14 cellular contexts compared by ENCODE assay signal in genomic region chr17:56203430-56203829, GRCh38. TPM values are rescaled to one million over a fixed set of nuclear protein-coding genes. Genes with fewer than 3 reads are reported as not detected.
DNase-seq lines count a peak whose midpoint lies in the region; ATAC-seq and TF ChIP-seq lines count a peak whose summit lies in the region.
"Had no signal": no experiment of that assay in that cellular context is flagged by ENCODE, and none has a peak within 500 bp of the region (broad histone marks: within the 10 kb centered on the region; RNA-seq: fewer than 3 reads in every experiment).

No MANE protein-coding gene starts in this region.

- H2AFZ ChIP-seq in MM.1S (ENCODE audit: low read length) (peak overlapping the region; percentile 2; the same call in 1 of the 2 replicates), neuronal stem cell (ENCODE audit: low read length) (peak overlapping the region; percentile 87)

- H2AK5ac ChIP-seq in neuronal stem cell (ENCODE audit: low read depth, low read length), result no peak overlapping the region

- H3K9me3 ChIP-seq in MM.1S (replicated peaks; ENCODE audit: insufficient read depth, low read length), result no peaks in the 10 kb centered on the region
- no peaks in the 10 kb centered on the region for H3K9me3 ChIP-seq in neuronal stem cell (replicated peaks in 1 of 2; ENCODE audit: control insufficient read depth in 2 of 2, insufficient read depth in 1 of 2, low read depth in 1 of 2, low read length in 2 of 2)
- H3K9me3 ChIP-seq: upper lobe of left lung had no signal

- no peak overlapping the region for H2BK5ac ChIP-seq in neuronal stem cell (ENCODE audit: low read length)

- H2BK120ac ChIP-seq in neuronal stem cell (ENCODE audit: low read depth, low read length), result no peak overlapping the region

- H4K91ac ChIP-seq in neuronal stem cell (ENCODE audit: low read depth, low read length, poor library complexity), result no peak overlapping the region

- H2BK12ac ChIP-seq in neuronal stem cell (ENCODE audit: low read length), result no peak overlapping the region

- no peak overlapping the region for H3K4ac ChIP-seq in neuronal stem cell (ENCODE audit: low read length)

- H3K27me3 ChIP-seq in MM.1S (replicated peaks; ENCODE audit: insufficient read depth, low read length) (no peaks in the 10 kb centered on the region), neuronal stem cell (ENCODE audit: control insufficient read depth in 3 of 3, insufficient read depth in 3 of 3, low read depth in 1 of 3, low read length in 3 of 3) (no peaks in the 10 kb centered on the region)
- H3K27me3 ChIP-seq: upper lobe of left lung had no signal

- in situ Hi-C loops in SK-MEL-5 (cut with HindIII; ENCODE audit: low pct_unique_long_range_greater_than_20kb, low sequenced_read_pairs), result no loop called here

- H3K36me3 Mint-ChIP-seq in activated CD4-positive, alpha-beta T cell treated with anti-CD3 and anti-CD28 coated beads for 36 hours (ENCODE audit: low read depth), result no peaks in the 10 kb centered on the region
- no peaks in the 10 kb centered on the region for H3K36me3 Mint-ChIP-seq in natural killer cell
- H3K36me3 Mint-ChIP-seq in activated CD4-positive, alpha-beta T cell treated with anti-CD3 and anti-CD28 coated beads, Interleukin-2, amount 10 ng/mL, durations not matched to agents 7 days and 5 days (ENCODE audit: low read depth), result no peaks in the 10 kb centered on the region
- H3K36me3 Mint-ChIP-seq: natural killer cell treated with Interleukin-12 subunit alpha and Interleukin-12 subunit beta and Interleukin-15 and Interleukin-18, amount 100 ng/mL, for 72 hours had no signal

- H3K23ac ChIP-seq in neuronal stem cell (ENCODE audit: low read depth, low read length, poor library complexity), result no peak overlapping the region

- H3K4me2 ChIP-seq in MM.1S (ENCODE audit: low read depth, low read length) (no peak overlapping the region), neuronal stem cell (ENCODE audit: insufficient read depth, low read length, poor library complexity, severe bottlenecking) (no peak overlapping the region)

- CTCF ChIA-PET in activated CD4-positive, alpha-beta T cell treated with anti-CD3 and anti-CD28 coated beads for 36 hours (lab: Charles Lee), result no interaction called here
- CTCF ChIA-PET in activated CD4-positive, alpha-beta T cell treated with anti-CD3 and anti-CD28 coated beads, Interleukin-2, amount 10 ng/mL, durations not matched to agents 7 days and 5 days (lab: Charles Lee), result no interaction called here

- H3K4me1 ChIP-seq in MM.1S (ENCODE audit: low read length) (peaks cover 10% of the 10 kb centered on the region), neuronal stem cell (ENCODE audit: control insufficient read depth in 2 of 2, insufficient read depth in 1 of 2, low read depth in 1 of 2, low read length in 2 of 2) (no peaks in the 10 kb centered on the region)
- H3K4me1 ChIP-seq: upper lobe of left lung had no signal

- H3K14ac ChIP-seq in neuronal stem cell (ENCODE audit: low read length), result no peak overlapping the region

- H3K27ac Mint-ChIP-seq in activated CD4-positive, alpha-beta T cell treated with anti-CD3 and anti-CD28 coated beads for 36 hours, result peak overlapping the region; percentile 1
- H3K27ac Mint-ChIP-seq in natural killer cell, result no peak overlapping the region
- H3K27ac Mint-ChIP-seq in activated CD4-positive, alpha-beta T cell treated with anti-CD3 and anti-CD28 coated beads, Interleukin-2, amount 10 ng/mL, durations not matched to agents 7 days and 5 days, result no peak overlapping the region
- H3K27ac Mint-ChIP-seq: natural killer cell treated with Interleukin-12 subunit alpha and Interleukin-12 subunit beta and Interleukin-15 and Interleukin-18, amount 100 ng/mL, for 72 hours; T-helper 17 cell had no signal

- no peak for DNase-seq in activated CD4-positive, alpha-beta T cell treated with anti-CD3 and anti-CD28 coated beads for 36 hours
- no peak for DNase-seq in activated CD4-positive, alpha-beta T cell treated with anti-CD3 and anti-CD28 coated beads for 1 hour
- peak; percentile 34 for DNase-seq in MM.1S
- DNase-seq in SK-MEL-5 (ENCODE audit: low read depth, low spot score), result peak; percentile 57
- no peak for DNase-seq in neuronal stem cell (ENCODE audit: low spot score)
- DNase-seq in natural killer cell, result no peak
- DNase-seq in germinal center (ENCODE audit: low spot score), result no peak
- no peak for DNase-seq in activated CD4-positive, alpha-beta T cell treated with anti-CD3 and anti-CD28 coated beads, Interleukin-2, amount 10 ng/mL, durations not matched to agents 7 days and 5 days
- DNase-seq: foreskin fibroblast, GF-D8, T-helper 17 cell, upper lobe of left lung had no signal

- no peaks in the 10 kb centered on the region for H3K9me2 ChIP-seq in MM.1S (replicated peaks; ENCODE audit: insufficient read depth, low read length)

- H3K9ac ChIP-seq in MM.1S (ENCODE audit: low read length), result no peak overlapping the region
- H3K9ac ChIP-seq in neuronal stem cell (ENCODE audit: low read depth, low read length, poor library complexity), result no peak overlapping the region

- H2BK15ac ChIP-seq in neuronal stem cell (ENCODE audit: low read length), result no peak overlapping the region

- H3K4me3 Mint-ChIP-seq in activated CD4-positive, alpha-beta T cell treated with anti-CD3 and anti-CD28 coated beads for 36 hours, result no peak overlapping the region
- H3K4me3 Mint-ChIP-seq in natural killer cell, result no peak overlapping the region
- H3K4me3 Mint-ChIP-seq in activated CD4-positive, alpha-beta T cell treated with anti-CD3 and anti-CD28 coated beads, Interleukin-2, amount 10 ng/mL, durations not matched to agents 7 days and 5 days, result no peak overlapping the region
- H3K4me3 Mint-ChIP-seq: natural killer cell treated with Interleukin-12 subunit alpha and Interleukin-12 subunit beta and Interleukin-15 and Interleukin-18, amount 100 ng/mL, for 72 hours; T-helper 17 cell had no signal

- H3K27me3 Mint-ChIP-seq in activated CD4-positive, alpha-beta T cell treated with anti-CD3 and anti-CD28 coated beads for 36 hours, result peaks cover 2% of the 10 kb centered on the region
- H3K27me3 Mint-ChIP-seq in natural killer cell (ENCODE audit: low read depth in 2 of 2), result no peaks in the 10 kb centered on the region
- no peaks in the 10 kb centered on the region for H3K27me3 Mint-ChIP-seq in activated CD4-positive, alpha-beta T cell treated with anti-CD3 and anti-CD28 coated beads, Interleukin-2, amount 10 ng/mL, durations not matched to agents 7 days and 5 days
- H3K27me3 Mint-ChIP-seq: T-helper 17 cell had no signal

- no peak overlapping the region for H3K18ac ChIP-seq in neuronal stem cell (ENCODE audit: low read length)

- H3K9me3 Mint-ChIP-seq in activated CD4-positive, alpha-beta T cell treated with anti-CD3 and anti-CD28 coated beads for 36 hours (ENCODE audit: low read depth), result peaks cover 3% of the 10 kb centered on the region
- no peaks in the 10 kb centered on the region for H3K9me3 Mint-ChIP-seq in natural killer cell
- H3K9me3 Mint-ChIP-seq in activated CD4-positive, alpha-beta T cell treated with anti-CD3 and anti-CD28 coated beads, Interleukin-2, amount 10 ng/mL, durations not matched to agents 7 days and 5 days, result no peaks in the 10 kb centered on the region

- intact Hi-C loops in activated CD4-positive, alpha-beta T cell treated with anti-CD3 and anti-CD28 coated beads for 36 hours (cut with DNase I, micrococcal nuclease), result no loop called here
- intact Hi-C loops in natural killer cell (cut with micrococcal nuclease), result no loop called here

- no peaks in the 10 kb centered on the region for H3K79me2 ChIP-seq in MM.1S (ENCODE audit: low read length)

- POLR2A ChIA-PET in activated CD4-positive, alpha-beta T cell treated with anti-CD3 and anti-CD28 coated beads for 36 hours (lab: Charles Lee), result no interaction called here
- POLR2A ChIA-PET in activated CD4-positive, alpha-beta T cell treated with anti-CD3 and anti-CD28 coated beads, Interleukin-2, amount 10 ng/mL, durations not matched to agents 7 days and 5 days (lab: Charles Lee), result no interaction called here

- no CpG with 5 or more reads among the region's 5 CpGs for WGBS in neuronal stem cell (ENCODE audit: extremely low coverage in 2 of 2, insufficient read length in 2 of 2, insufficient replicate concordance in 1 of 2), 2 donors

- H3K36me3 ChIP-seq in MM.1S (replicated peaks; ENCODE audit: insufficient read depth, low read length) (no peaks in the 10 kb centered on the region), neuronal stem cell (replicated peaks in 1 of 2; ENCODE audit: control insufficient read depth in 2 of 2, insufficient read depth in 2 of 2, low read length in 2 of 2) (no peaks in the 10 kb centered on the region)
- H3K36me3 ChIP-seq: upper lobe of left lung had no signal

- TF ChIP-seq CTCF in MM.1S (IDR thresholded peaks at IDR 0.05; ENCODE audit: low read length) (no peak), natural killer cell (IDR thresholded peaks at IDR 0.05) (no peak)

- no peak overlapping the region for H4K8ac ChIP-seq in neuronal stem cell (ENCODE audit: low read depth, low read length)

- H3K79me1 ChIP-seq in neuronal stem cell (ENCODE audit: low read depth, low read length), result no peaks in the 10 kb centered on the region

- no peaks in the 10 kb centered on the region for H3F3A ChIP-seq in MM.1S (ENCODE audit: insufficient read depth, low read length)

- no peak overlapping the region for H3K27ac ChIP-seq in MM.1S (ENCODE audit: low read length)
- H3K27ac ChIP-seq in neuronal stem cell (replicated peaks; ENCODE audit: low read length), result no peak overlapping the region
- H3K27ac ChIP-seq: upper lobe of left lung had no signal

- H4K20me1 ChIP-seq in MM.1S (ENCODE audit: insufficient read depth, low read length), result no peaks in the 10 kb centered on the region

- H3K4me3 ChIP-seq in MM.1S (ENCODE audit: low read length) (no peak overlapping the region), neuronal stem cell (ENCODE audit: low read length in 2 of 2) (peak overlapping the region in 1 of 2 donors; percentile 7)
- H3K4me3 ChIP-seq: upper lobe of left lung had no signal

- ATAC-seq in activated CD4-positive, alpha-beta T cell treated with anti-CD3 and anti-CD28 coated beads for 36 hours, result peak; percentile 36
- ATAC-seq in natural killer cell, result no peak
- ATAC-seq: natural killer cell treated with Interleukin-12 subunit alpha and Interleukin-12 subunit beta and Interleukin-15 and Interleukin-18, amount 100 ng/mL, for 72 hours; T-helper 17 cell had no signal

- H3K4me1 Mint-ChIP-seq in activated CD4-positive, alpha-beta T cell treated with anti-CD3 and anti-CD28 coated beads for 36 hours, result peaks cover 6% of the 10 kb centered on the region
- H3K4me1 Mint-ChIP-seq in natural killer cell, result no peaks in the 10 kb centered on the region
- peaks cover 9% of the 10 kb centered on the region for H3K4me1 Mint-ChIP-seq in activated CD4-positive, alpha-beta T cell treated with anti-CD3 and anti-CD28 coated beads, Interleukin-2, amount 10 ng/mL, durations not matched to agents 7 days and 5 days

RNA-seq across cellular contexts. Expression of gene ANKFN1, which starts 50.2 kb away (rescaled TPM):
- total RNA-seq in activated CD4-positive, alpha-beta T cell treated with anti-CD3 and anti-CD28 coated beads for 36 hours, result not detected
- 0.32 and 1.7 TPM in 2 replicates for total RNA-seq in SK-MEL-5 (2014; rRNA removed; shearing (Covaris generic))
- 2.1 and 2.2 TPM in 2 replicates for polyA plus RNA-seq in SK-MEL-5 (2015; cell fraction: cytosol; rRNA removed)
- 1.1 and 1.7 TPM in 2 replicates for polyA plus RNA-seq in SK-MEL-5 (2015; cell fraction: nucleus; rRNA removed)
- 0.40 TPM for polyA plus RNA-seq in neuronal stem cell (2013, experiment 1 of 2)
- 0.48 TPM for polyA plus RNA-seq in neuronal stem cell (2013, experiment 2 of 2)
- not detected for total RNA-seq in natural killer cell
- total RNA-seq in activated CD4-positive, alpha-beta T cell treated with anti-CD3 and anti-CD28 coated beads, Interleukin-2, amount 10 ng/mL, durations not matched to agents 7 days and 5 days, result not detected
- total RNA-seq: kidney epithelial cell; natural killer cell treated with Interleukin-12 subunit alpha and Interleukin-12 subunit beta and Interleukin-15 and Interleukin-18, amount 100 ng/mL, for 72 hours; T-helper 17 cell had no signal

Comparison
In these comparisons a context has a peak if more than half of its experiments do, and no peak if none do; other contexts are left out.
1. DNase-seq: peak in MM.1S (single experiment) and SK-MEL-5 (single experiment); none in activated CD4-positive, alpha-beta T cell treated with anti-CD3 and anti-CD28 coated beads for 36 hours (single experiment), activated CD4-positive, alpha-beta T cell treated with anti-CD3 and anti-CD28 coated beads for 1 hour (single experiment), neuronal stem cell (single experiment), natural killer cell (single experiment), germinal center (single experiment) and activated CD4-positive, alpha-beta T cell treated with anti-CD3 and anti-CD28 coated beads, Interleukin-2, amount 10 ng/mL, durations not matched to agents 7 days and 5 days (single experiment).